Comparison of ENCODE assay signal across 1 cellular context in genomic region chr6:88985901-88986300, GRCh38.
TF ChIP-seq lines count a peak whose summit lies in the region.

No MANE protein-coding gene starts in this region.

TF ChIP-seq in HepG2, 621 proteins besides CTCF, POLR2A, EP300 and RAD21 (continued from another document and continues in another):
- 0 out of 2 replicates have a peak, but pooled peaks have one; percentile 47 for TF ChIP-seq ZBTB26 (CRISPR knock-in tag; IDR thresholded peaks at IDR 0.05; ENCODE audit: borderline replicate concordance)
- TF ChIP-seq GATAD2A (CRISPR knock-in tag; IDR thresholded peaks at IDR 0.05): peak; percentile 89
- no peak for TF ChIP-seq KDM6A (CRISPR knock-in tag; IDR thresholded peaks at IDR 0.05; ENCODE audit: low read depth)
- TF ChIP-seq ZNF549 (CRISPR knock-in tag; IDR thresholded peaks at IDR 0.05): no peak
- TF ChIP-seq, protein P1, sequence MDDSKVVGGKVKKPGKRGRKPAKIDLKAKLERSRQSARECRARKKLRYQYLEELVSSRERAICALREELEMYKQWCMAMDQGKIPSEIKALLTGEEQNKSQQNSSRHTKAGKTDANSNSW (CRISPR knock-in tag; IDR thresholded peaks at IDR 0.05; ENCODE audit: borderline replicate concordance): no peak
- TF ChIP-seq XRCC5 (optimal IDR thresholded peaks at IDR 0.05; ENCODE audit: low read length): no peak
- TF ChIP-seq HNRNPH1 (optimal IDR thresholded peaks at IDR 0.05; ENCODE audit: low read depth, low read length): no peak
- no peak for TF ChIP-seq ZNF335 (CRISPR knock-in tag; IDR thresholded peaks at IDR 0.05)
- TF ChIP-seq ZNF232 (CRISPR knock-in tag; IDR thresholded peaks at IDR 0.05; ENCODE audit: borderline replicate concordance): no peak
- TF ChIP-seq TFDP2 (CRISPR knock-in tag; IDR thresholded peaks at IDR 0.05): no peak
- no peak for TF ChIP-seq DNMT1 (CRISPR knock-in tag; IDR thresholded peaks at IDR 0.05)
- no peak for TF ChIP-seq ZNF296 (CRISPR knock-in tag; conservative IDR thresholded peaks at IDR 0.05)
- TF ChIP-seq ZNF557 (CRISPR knock-in tag; IDR thresholded peaks at IDR 0.05): no peak
- TF ChIP-seq ZSCAN5A (CRISPR knock-in tag; IDR thresholded peaks at IDR 0.05; ENCODE audit: borderline replicate concordance): no peak
- no peak for TF ChIP-seq ZNF567 (CRISPR knock-in tag; IDR thresholded peaks at IDR 0.05; ENCODE audit: borderline replicate concordance)
- TF ChIP-seq, protein P2, sequence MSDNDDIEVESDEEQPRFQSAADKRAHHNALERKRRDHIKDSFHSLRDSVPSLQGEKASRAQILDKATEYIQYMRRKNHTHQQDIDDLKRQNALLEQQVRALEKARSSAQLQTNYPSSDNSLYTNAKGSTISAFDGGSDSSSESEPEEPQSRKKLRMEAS (IDR thresholded peaks at IDR 0.05): peak; percentile 56; the same call in 1 of the 2 replicates
- no peak for TF ChIP-seq ZNF383 (CRISPR knock-in tag; IDR thresholded peaks at IDR 0.05; ENCODE audit: borderline replicate concordance)
- TF ChIP-seq ZNF547 (CRISPR knock-in tag; IDR thresholded peaks at IDR 0.05): no peak
- TF ChIP-seq RFX3 (CRISPR knock-in tag; IDR thresholded peaks at IDR 0.05): no peak
- TF ChIP-seq ZNF205 (CRISPR knock-in tag; IDR thresholded peaks at IDR 0.05): no peak
- no peak for TF ChIP-seq FLYWCH1 (CRISPR knock-in tag; IDR thresholded peaks at IDR 0.05)
- no peak for TF ChIP-seq MLLT10 (CRISPR knock-in tag; IDR thresholded peaks at IDR 0.05)
- TF ChIP-seq, protein P3, sequence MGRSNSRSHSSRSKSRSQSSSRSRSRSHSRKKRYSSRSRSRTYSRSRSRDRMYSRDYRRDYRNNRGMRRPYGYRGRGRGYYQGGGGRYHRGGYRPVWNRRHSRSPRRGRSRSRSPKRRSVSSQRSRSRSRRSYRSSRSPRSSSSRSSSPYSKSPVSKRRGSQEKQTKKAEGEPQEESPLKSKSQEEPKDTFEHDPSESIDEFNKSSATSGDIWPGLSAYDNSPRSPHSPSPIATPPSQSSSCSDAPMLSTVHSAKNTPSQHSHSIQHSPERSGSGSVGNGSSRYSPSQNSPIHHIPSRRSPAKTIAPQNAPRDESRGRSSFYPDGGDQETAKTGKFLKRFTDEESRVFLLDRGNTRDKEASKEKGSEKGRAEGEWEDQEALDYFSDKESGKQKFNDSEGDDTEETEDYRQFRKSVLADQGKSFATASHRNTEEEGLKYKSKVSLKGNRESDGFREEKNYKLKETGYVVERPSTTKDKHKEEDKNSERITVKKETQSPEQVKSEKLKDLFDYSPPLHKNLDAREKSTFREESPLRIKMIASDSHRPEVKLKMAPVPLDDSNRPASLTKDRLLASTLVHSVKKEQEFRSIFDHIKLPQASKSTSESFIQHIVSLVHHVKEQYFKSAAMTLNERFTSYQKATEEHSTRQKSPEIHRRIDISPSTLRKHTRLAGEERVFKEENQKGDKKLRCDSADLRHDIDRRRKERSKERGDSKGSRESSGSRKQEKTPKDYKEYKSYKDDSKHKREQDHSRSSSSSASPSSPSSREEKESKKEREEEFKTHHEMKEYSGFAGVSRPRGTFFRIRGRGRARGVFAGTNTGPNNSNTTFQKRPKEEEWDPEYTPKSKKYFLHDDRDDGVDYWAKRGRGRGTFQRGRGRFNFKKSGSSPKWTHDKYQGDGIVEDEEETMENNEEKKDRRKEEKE (IDR thresholded peaks at IDR 0.05): no peak
- TF ChIP-seq ZNF230 (CRISPR knock-in tag; IDR thresholded peaks at IDR 0.05): no peak
- TF ChIP-seq GATAD1 (CRISPR knock-in tag; IDR thresholded peaks at IDR 0.05): peak; percentile 28; the same call in 1 of the 2 replicates
- TF ChIP-seq RARA (CRISPR knock-in tag; IDR thresholded peaks at IDR 0.05): peak; percentile 82
- peak; percentile 50; the same call in 1 of the 2 replicates for TF ChIP-seq HHEX (CRISPR knock-in tag; IDR thresholded peaks at IDR 0.05)
- TF ChIP-seq HNF4A (CRISPR knock-in tag; IDR thresholded peaks at IDR 0.05): peak; percentile 39; the same call in 1 of the 2 replicates
- peak; percentile 94 for TF ChIP-seq ARID5B (CRISPR knock-in tag; IDR thresholded peaks at IDR 0.05)
- TF ChIP-seq, protein P4, sequence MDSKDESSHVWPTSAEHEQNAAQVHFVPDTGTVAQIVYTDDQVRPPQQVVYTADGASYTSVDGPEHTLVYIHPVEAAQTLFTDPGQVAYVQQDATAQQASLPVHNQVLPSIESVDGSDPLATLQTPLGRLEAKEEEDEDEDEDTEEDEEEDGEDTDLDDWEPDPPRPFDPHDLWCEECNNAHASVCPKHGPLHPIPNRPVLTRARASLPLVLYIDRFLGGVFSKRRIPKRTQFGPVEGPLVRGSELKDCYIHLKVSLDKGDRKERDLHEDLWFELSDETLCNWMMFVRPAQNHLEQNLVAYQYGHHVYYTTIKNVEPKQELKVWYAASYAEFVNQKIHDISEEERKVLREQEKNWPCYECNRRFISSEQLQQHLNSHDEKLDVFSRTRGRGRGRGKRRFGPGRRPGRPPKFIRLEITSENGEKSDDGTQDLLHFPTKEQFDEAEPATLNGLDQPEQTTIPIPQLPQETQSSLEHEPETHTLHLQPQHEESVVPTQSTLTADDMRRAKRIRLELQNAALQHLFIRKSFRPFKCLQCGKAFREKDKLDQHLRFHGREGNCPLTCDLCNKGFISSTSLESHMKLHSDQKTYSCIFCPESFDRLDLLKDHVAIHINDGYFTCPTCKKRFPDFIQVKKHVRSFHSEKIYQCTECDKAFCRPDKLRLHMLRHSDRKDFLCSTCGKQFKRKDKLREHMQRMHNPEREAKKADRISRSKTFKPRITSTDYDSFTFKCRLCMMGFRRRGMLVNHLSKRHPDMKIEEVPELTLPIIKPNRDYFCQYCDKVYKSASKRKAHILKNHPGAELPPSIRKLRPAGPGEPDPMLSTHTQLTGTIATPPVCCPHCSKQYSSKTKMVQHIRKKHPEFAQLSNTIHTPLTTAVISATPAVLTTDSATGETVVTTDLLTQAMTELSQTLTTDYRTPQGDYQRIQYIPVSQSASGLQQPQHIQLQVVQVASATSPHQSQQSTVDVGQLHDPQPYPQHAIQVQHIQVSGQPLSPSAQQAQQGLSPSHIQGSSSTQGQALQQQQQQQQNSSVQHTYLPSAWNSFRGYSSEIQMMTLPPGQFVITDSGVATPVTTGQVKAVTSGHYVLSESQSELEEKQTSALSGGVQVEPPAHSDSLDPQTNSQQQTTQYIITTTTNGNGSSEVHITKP (CRISPR knock-in tag; IDR thresholded peaks at IDR 0.05; ENCODE audit: low read depth): no peak
- no peak for TF ChIP-seq ZNF225 (CRISPR knock-in tag; IDR thresholded peaks at IDR 0.05)
- TF ChIP-seq, protein P5, sequence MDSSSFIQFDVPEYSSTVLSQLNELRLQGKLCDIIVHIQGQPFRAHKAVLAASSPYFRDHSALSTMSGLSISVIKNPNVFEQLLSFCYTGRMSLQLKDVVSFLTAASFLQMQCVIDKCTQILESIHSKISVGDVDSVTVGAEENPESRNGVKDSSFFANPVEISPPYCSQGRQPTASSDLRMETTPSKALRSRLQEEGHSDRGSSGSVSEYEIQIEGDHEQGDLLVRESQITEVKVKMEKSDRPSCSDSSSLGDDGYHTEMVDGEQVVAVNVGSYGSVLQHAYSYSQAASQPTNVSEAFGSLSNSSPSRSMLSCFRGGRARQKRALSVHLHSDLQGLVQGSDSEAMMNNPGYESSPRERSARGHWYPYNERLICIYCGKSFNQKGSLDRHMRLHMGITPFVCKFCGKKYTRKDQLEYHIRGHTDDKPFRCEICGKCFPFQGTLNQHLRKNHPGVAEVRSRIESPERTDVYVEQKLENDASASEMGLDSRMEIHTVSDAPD (CRISPR knock-in tag; IDR thresholded peaks at IDR 0.05): no peak
- TF ChIP-seq TAF1 (CRISPR knock-in tag; IDR thresholded peaks at IDR 0.05): no peak
- peak; percentile 89; the same call in 1 of the 2 replicates for TF ChIP-seq ZBTB20 (CRISPR knock-in tag; IDR thresholded peaks at IDR 0.05; ENCODE audit: borderline replicate concordance, low read depth)
- no peak for TF ChIP-seq MYC (CRISPR knock-in tag; IDR thresholded peaks at IDR 0.05; ENCODE audit: borderline replicate concordance)
- TF ChIP-seq NFKB2 (CRISPR knock-in tag; IDR thresholded peaks at IDR 0.05; ENCODE audit: borderline replicate concordance): no peak
- no peak for TF ChIP-seq ZNF776 (CRISPR knock-in tag; IDR thresholded peaks at IDR 0.05)
- peak; percentile 97 for TF ChIP-seq JUNB (CRISPR knock-in tag; IDR thresholded peaks at IDR 0.05; ENCODE audit: borderline replicate concordance)
- TF ChIP-seq PPARG (CRISPR knock-in tag; conservative IDR thresholded peaks at IDR 0.05): no peak
- no peak for TF ChIP-seq ELK4 (CRISPR knock-in tag; IDR thresholded peaks at IDR 0.05; ENCODE audit: borderline replicate concordance)
- no peak for TF ChIP-seq ZNF17 (CRISPR knock-in tag; IDR thresholded peaks at IDR 0.05)
- no peak for TF ChIP-seq ZNF180 (CRISPR knock-in tag; IDR thresholded peaks at IDR 0.05; ENCODE audit: borderline replicate concordance, low read depth)
- TF ChIP-seq GATA4 (IDR thresholded peaks at IDR 0.05; ENCODE audit: borderline replicate concordance, low read depth): peak; percentile 47; the same call in 1 of the 2 replicates
- TF ChIP-seq SAP130 (CRISPR knock-in tag; IDR thresholded peaks at IDR 0.05; ENCODE audit: low read depth): peak; percentile 73
- TF ChIP-seq ZMYM3 (CRISPR knock-in tag; IDR thresholded peaks at IDR 0.05): 0 out of 2 replicates have a peak, but pooled peaks have one; percentile 55
- peak; percentile 53; the same call in 1 of the 2 replicates for TF ChIP-seq ZNF670 (CRISPR knock-in tag; IDR thresholded peaks at IDR 0.05; ENCODE audit: borderline replicate concordance)
- TF ChIP-seq ZFP41 (CRISPR knock-in tag; IDR thresholded peaks at IDR 0.05; ENCODE audit: borderline replicate concordance): no peak
